In genomic region chr7:2668401-2668800, GRCh38 we compare ENCODE assay signal across 1 cellular context.
TF ChIP-seq lines count a peak whose summit lies in the region.

No MANE protein-coding gene starts in this region.

TF ChIP-seq in IMR-90, 13 proteins besides CTCF, POLR2A, EP300 and RAD21:
- no peak for TF ChIP-seq SMC3 (IDR thresholded peaks at IDR 0.05; ENCODE audit: low read depth, low read length)
- no peak for TF ChIP-seq MXI1 (IDR thresholded peaks at IDR 0.05; ENCODE audit: borderline replicate concordance, low read depth, low read length)
- no peak for TF ChIP-seq MAFK (IDR thresholded peaks at IDR 0.05; ENCODE audit: low read depth, low read length)
- peak; percentile 55 for TF ChIP-seq FOS (IDR thresholded peaks at IDR 0.05; ENCODE audit: low read depth, low read length)
- TF ChIP-seq CEBPB (IDR thresholded peaks at IDR 0.05; ENCODE audit: low read depth, low read length), result no peak
- TF ChIP-seq ELK1 (IDR thresholded peaks at IDR 0.05; ENCODE audit: borderline replicate concordance, low read depth, low read length), result no peak
- TF ChIP-seq USF2 (IDR thresholded peaks at IDR 0.05; ENCODE audit: low read depth, low read length), result no peak
- TF ChIP-seq BHLHE40 (IDR thresholded peaks at IDR 0.05; ENCODE audit: low read depth, low read length), result peak; percentile 87
